Comparison of ENCODE assay signal across 23 cellular contexts in genomic region chr14:42027271-42027670, GRCh38.
"Had no signal": no experiment of that assay in that cellular context is flagged by ENCODE, and none has a peak within 500 bp of the region (broad histone marks: within the 10 kb centered on the region; RNA-seq: fewer than 3 reads in every experiment).

No MANE protein-coding gene starts in this region.

- H3K4me3 ChIP-seq: cardiac muscle cell had no signal

- H3K27ac ChIP-seq: cardiac muscle cell had no signal

- H3K4me3 Mint-ChIP-seq: activated CD4-positive, alpha-beta T cell treated with anti-CD3 and anti-CD28 coated beads, Interleukin-2, amount 10 ng/mL, durations not matched to agents 24 days and 14 days; activated naive CD8-positive, alpha-beta T cell treated with anti-CD3 and anti-CD28 coated beads, Interleukin-2, amount 50 U/mL, for 24 hours; activated T-cell treated with anti-CD3 and anti-CD28 coated beads, Interleukin-2, amount 50 U/mL, for 4 hours; brain had no signal

- H3K36me3 Mint-ChIP-seq: brain had no signal

- H3K36me3 ChIP-seq: cardiac muscle cell had no signal

- H3K27ac Mint-ChIP-seq: activated CD4-positive, alpha-beta T cell treated with anti-CD3 and anti-CD28 coated beads, Interleukin-2, amount 10 ng/mL, durations not matched to agents 24 days and 14 days; activated naive CD4-positive, alpha-beta T cell treated with anti-CD3 and anti-CD28 coated beads, Interleukin-2, amount 50 U/mL, for 72 hours; activated naive CD8-positive, alpha-beta T cell treated with anti-CD3 and anti-CD28 coated beads, Interleukin-2, amount 50 U/mL, for 24 hours; brain had no signal

- H3K27me3 Mint-ChIP-seq: activated CD4-positive, alpha-beta T cell treated with anti-CD3 and anti-CD28 coated beads, Interleukin-2, amount 10 ng/mL, durations not matched to agents 24 days and 14 days; activated naive CD8-positive, alpha-beta T cell treated with anti-CD3 and anti-CD28 coated beads, Interleukin-2, amount 50 U/mL, for 24 hours; brain had no signal

- ATAC-seq: activated naive CD4-positive, alpha-beta T cell treated with anti-CD3 and anti-CD28 coated beads, Interleukin-2, amount 50 U/mL, for 72 hours; activated naive CD8-positive, alpha-beta T cell treated with anti-CD3 and anti-CD28 coated beads, Interleukin-2, amount 50 U/mL, for 24 hours; activated T-cell treated with anti-CD3 and anti-CD28 coated beads, Interleukin-2, amount 50 U/mL, for 4 hours had no signal

- DNase-seq: activated CD4-positive, alpha-beta T cell treated with anti-CD3 and anti-CD28 coated beads for 1 hour; activated CD4-positive, alpha-beta T cell treated with anti-CD3 and anti-CD28 coated beads, Interleukin-2, amount 10 ng/mL, durations not matched to agents 24 days and 14 days; activated CD4-positive, alpha-beta T cell treated with anti-CD3 and anti-CD28 coated beads, Interleukin-2, amount 50 U/mL, for 48 hours; activated CD8-positive, alpha-beta memory T cell treated with anti-CD3 and anti-CD28 coated beads for 24 hours; activated effector memory CD4-positive, alpha-beta T cell treated with anti-CD3 and anti-CD28 coated beads, Interleukin-2, amount 50 U/mL, for 16 hours; activated naive CD4-positive, alpha-beta T cell treated with Interleukin-2 at 50 U/mL for 16 hours; activated naive CD8-positive, alpha-beta T cell treated with anti-CD3 and anti-CD28 coated beads, Interleukin-2, amount 50 U/mL, for 24 hours; activated T-cell treated with anti-CD3 and anti-CD28 coated beads, Interleukin-2, amount 50 U/mL, for 4 hours; amygdala; MM.1S; NCI-H1105; NCI-H1436; NCI-H1694 treated with DMSO at 0.1 percent for 48 hours; NCI-H2029 treated with DMSO at 0.1 percent for 48 hours; NCI-H345; NCI-H510A; NCI-H526 treated with DMSO at 0.1 percent for 48 hours; SHP77 treated with DMSO at 0.1 percent for 48 hours; T-helper 2 cell; T1000 had no signal

- H3K27me3 ChIP-seq: cardiac muscle cell had no signal

- H3K4me1 Mint-ChIP-seq: activated CD4-positive, alpha-beta T cell treated with anti-CD3 and anti-CD28 coated beads, Interleukin-2, amount 10 ng/mL, durations not matched to agents 24 days and 14 days; activated naive CD8-positive, alpha-beta T cell treated with anti-CD3 and anti-CD28 coated beads, Interleukin-2, amount 50 U/mL, for 24 hours; brain had no signal
